ENCODE assay signal across 14 cellular contexts in genomic region chr13:85725433-85725832, GRCh38.
DNase-seq lines count a peak whose midpoint lies in the region; ATAC-seq, FAIRE-seq and TF ChIP-seq lines count a peak whose summit lies in the region.
"Had no signal": no experiment of that assay in that cellular context is flagged by ENCODE, and none has a peak within 500 bp of the region (broad histone marks: within the 10 kb centered on the region; RNA-seq: fewer than 3 reads in every experiment).

No MANE protein-coding gene starts in this region.

- 25% methylated on average over 2 of the region's 2 CpGs for WGBS in A549 (ENCODE audit: missing lambda C conversion rate)

- ATAC-seq in A549 (no peak), left cardiac atrium (no peak)

- TF ChIP-seq EP300 in A549 (IDR thresholded peaks at IDR 0.05): no peak

- peak overlapping the region; percentile 37; the same call in 1 of the 3 replicates for H3K4me2 ChIP-seq in A549

- no peak for TF ChIP-seq POLR2A in A549 (IDR thresholded peaks at IDR 0.05; ENCODE audit: low read length)

- TF ChIP-seq CTCF in A549 (IDR thresholded peaks at IDR 0.05): no peak

- no peak overlapping the region for H3K4me3 ChIP-seq in A549
- H3K4me3 ChIP-seq: HAP-1 had no signal

- H3K4me1 ChIP-seq in A549: peaks cover 22% of the 10 kb centered on the region
- H3K4me1 ChIP-seq: HAP-1 had no signal

- CTCF ChIA-PET in A549 (lab: Yijun Ruan, JAX): no interaction called here

- POLR2A ChIA-PET in A549 (lab: Yijun Ruan, JAX): no interaction called here

- no peak for FAIRE-seq in A549 (lab: Jason Lieb, UNC)
- FAIRE-seq: RCC 7860 had no signal

- TF ChIP-seq RAD21 in A549 (conservative IDR thresholded peaks at IDR 0.05 in 1 of 2, IDR thresholded peaks at IDR 0.05 in 1 of 2): no peak

- DNase-seq in A549 (ENCODE audit: low read depth in 1 of 2, low spot score in 1 of 2) (no peak), HT-29 (ENCODE audit: low spot score) (peak; percentile 20), NCI-H2196 treated with DMSO at 0.1 percent for 48 hours (lab: John Stamatoyannopoulos, UW; ENCODE audit: unreplicated experiment) (peak; percentile 33), SHP77 treated with DMSO at 0.1 percent for 48 hours (lab: John Stamatoyannopoulos, UW) (peak; percentile 98), left cardiac atrium (no peak), activated T-cell treated with anti-CD3 and anti-CD28 coated beads for 4 hours (no peak), CD1c-positive myeloid dendritic cell (ENCODE audit: extremely low spot score) (no peak)
- no peak for DNase-seq in activated T-cell treated with anti-CD3 and anti-CD28 coated beads, Interleukin-2, amount 50 U/mL, for 1 hour
- DNase-seq: CD4-positive, alpha-beta memory T cell; DMS 273 treated with DMSO at 0.1 percent for 48 hours; NCI-H187; NCI-H345 had no signal

- no peaks in the 10 kb centered on the region for H3K9me3 ChIP-seq in A549
- H3K9me3 ChIP-seq: HAP-1 had no signal

- intact Hi-C loops in left cardiac atrium (cut with DNase I): no loop called here

- H3K27ac ChIP-seq in A549: peak overlapping the region in 1 of 2 experiments; percentile 36; a peak in 2 of 6 replicates

TF ChIP-seq in A549, 52 proteins besides CTCF, POLR2A, EP300 and RAD21:
- TF ChIP-seq HOXA7 (CRISPR knock-in tag; IDR thresholded peaks at IDR 0.05) (no peak), RFX5 (IDR thresholded peaks at IDR 0.05) (peak; percentile 54; the same call in 1 of the 2 replicates)

Comparison
In these comparisons a context has a peak if more than half of its experiments do, and no peak if none do; other contexts are left out.
1. DNase-seq: peak in HT-29 (single experiment), NCI-H2196 treated with DMSO at 0.1 percent for 48 hours (single experiment) and SHP77 treated with DMSO at 0.1 percent for 48 hours (single experiment); none in A549 (0 of 2), left cardiac atrium (single experiment), activated T-cell treated with anti-CD3 and anti-CD28 coated beads for 4 hours (single experiment), CD1c-positive myeloid dendritic cell (single experiment) and activated T-cell treated with anti-CD3 and anti-CD28 coated beads, Interleukin-2, amount 50 U/mL, for 1 hour (single experiment).